10 cellular contexts compared by ENCODE assay signal in the genomic region with DNA sequence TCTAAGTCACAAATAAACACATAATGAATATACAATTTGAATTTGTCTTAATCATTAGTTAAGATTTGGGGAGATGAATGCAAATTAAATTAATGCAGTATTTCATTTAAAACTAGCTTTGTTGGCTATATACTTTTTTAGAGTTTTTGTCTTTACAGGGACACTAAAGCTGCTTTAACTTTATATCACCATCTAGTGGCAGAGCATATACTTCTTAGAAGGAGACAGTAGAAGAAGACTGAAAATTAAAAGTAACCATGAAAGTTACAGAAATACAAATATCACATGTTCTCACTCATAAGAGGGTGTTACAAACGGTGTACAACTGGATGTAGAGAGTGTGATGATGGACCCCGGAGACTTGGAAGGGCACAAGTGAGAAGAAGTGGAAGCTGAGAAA.
DNase-seq lines count a peak whose midpoint lies in the region; ATAC-seq and TF ChIP-seq lines count a peak whose summit lies in the region.
"Had no signal": no experiment of that assay in that cellular context is flagged by ENCODE, and none has a peak within 500 bp of the region (broad histone marks: within the 10 kb centered on the region; RNA-seq: fewer than 3 reads in every experiment).

No MANE protein-coding gene starts in this region.

- H3K27me3 ChIP-seq in suprapubic skin = no peaks in the 10 kb centered on the region
- H3K27me3 ChIP-seq: uterus had no signal

- H3K4me1 ChIP-seq in suprapubic skin = no peaks in the 10 kb centered on the region
- H3K4me1 ChIP-seq: uterus had no signal

- H3K4me1 Mint-ChIP-seq in Calu3 (ENCODE audit: low read depth, unreplicated experiment) = peaks cover 8% of the 10 kb centered on the region

- WGBS in suprapubic skin = 62% methylated on average over 2 of the region's 2 CpGs

- H3K36me3 Mint-ChIP-seq in Calu3 (ENCODE audit: insufficient read depth, unreplicated experiment) = no peaks in the 10 kb centered on the region

- no peak for TF ChIP-seq POLR2A in suprapubic skin (IDR thresholded peaks at IDR 0.05)

- H3K9me3 Mint-ChIP-seq in Calu3 (ENCODE audit: low read depth, unreplicated experiment) = no peaks in the 10 kb centered on the region

- no peak overlapping the region for H3K27ac ChIP-seq in suprapubic skin
- H3K27ac ChIP-seq: skin epidermis, uterus had no signal

- no peak for TF ChIP-seq EP300 in suprapubic skin (IDR thresholded peaks at IDR 0.05)

- H3K27me3 Mint-ChIP-seq in Calu3 (ENCODE audit: unreplicated experiment) = no peaks in the 10 kb centered on the region

- H3K9me3 ChIP-seq in suprapubic skin = no peaks in the 10 kb centered on the region
- H3K9me3 ChIP-seq: uterus had no signal

- DNase-seq in Calu3 = no peak
- DNase-seq in NCI-H748 (lab: John Stamatoyannopoulos, UW; ENCODE audit: unreplicated experiment) = peak; percentile 29
- DNase-seq in fibroblast of the aortic adventitia (ENCODE audit: low read depth) = peak; percentile 2
- no peak for DNase-seq in AG08396 (ENCODE audit: low spot score)
- DNase-seq in C1 segment of cervical spinal cord (lab: John Stamatoyannopoulos, UW) = no peak
- DNase-seq in suprapubic skin (ENCODE audit: low spot score in 2 of 2) = no peak
- DNase-seq: uterus had no signal

- no peak overlapping the region for H3K4me3 ChIP-seq in fibroblast of the aortic adventitia (ENCODE audit: low read depth, low read length)
- no peak overlapping the region for H3K4me3 ChIP-seq in suprapubic skin
- H3K4me3 ChIP-seq: skin epidermis, uterus had no signal

- H3K36me3 ChIP-seq in suprapubic skin = no peaks in the 10 kb centered on the region
- H3K36me3 ChIP-seq: uterus had no signal

- peak; percentile 73 for ATAC-seq in GM21786 (IDR thresholded peaks at IDR 0.05; ENCODE audit: unreplicated experiment)
- no peak for ATAC-seq in HG03280 (IDR thresholded peaks at IDR 0.05; ENCODE audit: unreplicated experiment)

- no peak overlapping the region for H3K4me3 Mint-ChIP-seq in Calu3 (ENCODE audit: low read depth, unreplicated experiment)

- no peak overlapping the region for H3K27ac Mint-ChIP-seq in Calu3 (ENCODE audit: unreplicated experiment)

- intact Hi-C loops in Calu3 (cut with micrococcal nuclease; ENCODE audit: unreplicated experiment) = loop anchor here (1.0 to 10.0 kb wide), 4 partner anchors 114 to 435 kb away; no protein-coding TSS in a partner anchor

- CTCF ChIA-PET in Calu3 (lab: Charles Lee) = interaction anchor here (0.9 to 1.7 kb wide), 3 partner anchors 374 to 946 kb away, joined by 3 to 8 read pairs (median 3); no protein-coding TSS in a partner anchor

- BruUV-seq in Calu3 (replicated peaks; lab: Mats Ljungman, UMichigan) = no TSS peak

- TF ChIP-seq CTCF in Calu3 (IDR thresholded peaks at IDR 0.05; ENCODE audit: unreplicated experiment) (peak; percentile 58), fibroblast of the aortic adventitia (IDR thresholded peaks at IDR 0.05; ENCODE audit: insufficient read depth, low read length) (no peak), suprapubic skin (IDR thresholded peaks at IDR 0.05) (no peak)

Comparison
In these comparisons a context has a peak if more than half of its experiments do, and no peak if none do; other contexts are left out.
1. DNase-seq: peak in NCI-H748 (single experiment) and fibroblast of the aortic adventitia (single experiment); none in Calu3 (single experiment), AG08396 (single experiment), C1 segment of cervical spinal cord (0 of 14) and suprapubic skin (0 of 2).